11 cellular contexts compared by ENCODE assay signal in genomic region chr22:20964090-20964798, GRCh38. TPM values are rescaled to one million over a fixed set of nuclear protein-coding genes. Genes with fewer than 3 reads are reported as not detected.
DNase-seq lines count a peak whose midpoint lies in the region; ATAC-seq and TF ChIP-seq lines count a peak whose summit lies in the region.
"Had no signal": no experiment of that assay in that cellular context is flagged by ENCODE, and none has a peak within 500 bp of the region (broad histone marks: within the 10 kb centered on the region; RNA-seq: fewer than 3 reads in every experiment).

No MANE protein-coding gene starts in this region.

- no peak for TF ChIP-seq POLR2A in stomach (IDR thresholded peaks at IDR 0.05)

- in situ Hi-C loops in astrocyte of the cerebellum (cut with HindIII; ENCODE audit: low sequenced_read_pairs) = no loop called here

- H3K4me3 ChIP-seq in astrocyte of the cerebellum (ENCODE audit: low read depth, low read length) (peak overlapping the region; percentile 33), left lung (peak overlapping the region; percentile 5 to 21), stomach (peak overlapping the region; percentile 42 to 51 (median 49))

- TF ChIP-seq CTCF in astrocyte of the cerebellum (IDR thresholded peaks at IDR 0.05; ENCODE audit: low read depth, low read length, missing control alignments) = no peak
- no peak for TF ChIP-seq CTCF in left lung (IDR thresholded peaks at IDR 0.05)
- TF ChIP-seq CTCF in stomach (IDR thresholded peaks at IDR 0.05) = no peak

- H3K36me3 ChIP-seq in left lung (no peaks in the 10 kb centered on the region), stomach (no peaks in the 10 kb centered on the region)

- intact Hi-C loops in left lung (cut with DNase I) = no loop called here
- intact Hi-C loops in stomach (cut with DNase I; ENCODE audit: low total_unique reads) = loop anchor here (10.0 kb wide), 1 partner anchor 61 kb away; no protein-coding TSS in a partner anchor

- H3K9me3 ChIP-seq in left lung (no peaks in the 10 kb centered on the region), stomach (no peaks in the 10 kb centered on the region)

- H3K4me1 ChIP-seq in left lung = peaks cover 0 to 37% of the 10 kb centered on the region in 2 donors
- peaks cover 9 to 35% (median 14%) of the 10 kb centered on the region in 4 donors for H3K4me1 ChIP-seq in stomach

- peaks cover 16% of the 10 kb centered on the region for H3K4me1 Mint-ChIP-seq in activated T-cell treated with anti-CD3 and anti-CD28 coated beads, Interleukin-2, amount 50 U/mL, for 24 hours (ENCODE audit: low read depth)

- no peak for DNase-seq in activated T-cell treated with anti-CD3 and anti-CD28 coated beads, Interleukin-2, amount 50 U/mL, for 24 hours
- no peak for DNase-seq in activated T-cell treated with anti-CD3 and anti-CD28 coated beads, Interleukin-2, amount 50 U/mL, for 48 hours
- DNase-seq in astrocyte of the cerebellum (ENCODE audit: low read depth) = no peak
- DNase-seq in left lung = peak in 1 of 2 donors; percentile 41
- DNase-seq in stomach = no peak
- DNase-seq in occipital lobe (lab: John Stamatoyannopoulos, UW) = no peak
- DNase-seq in amniotic stem cell (lab: John Stamatoyannopoulos, UW) = no peak
- DNase-seq: Kasumi-1, OCI-M1 had no signal

- H3K27ac ChIP-seq in left lung (no peak overlapping the region), stomach (no peak overlapping the region)
- H3K27ac ChIP-seq: C4-2B had no signal

- H3K4me3 Mint-ChIP-seq in activated T-cell treated with anti-CD3 and anti-CD28 coated beads, Interleukin-2, amount 50 U/mL, for 24 hours = peak overlapping the region; percentile 67

- 47 to 62% (median 61%) methylated on average over 4 to 6 of the region's 6 CpGs for WGBS in stomach, 5 donors

- no peak overlapping the region for H3K27ac Mint-ChIP-seq in activated T-cell treated with anti-CD3 and anti-CD28 coated beads, Interleukin-2, amount 50 U/mL, for 24 hours

- ATAC-seq in left lung (no peak), HG02885 (IDR thresholded peaks at IDR 0.05; ENCODE audit: poor library complexity, unreplicated experiment) (no peak)

- no peaks in the 10 kb centered on the region for H3K36me3 Mint-ChIP-seq in activated T-cell treated with anti-CD3 and anti-CD28 coated beads, Interleukin-2, amount 50 U/mL, for 24 hours (ENCODE audit: low read depth)

- TF ChIP-seq EP300 in stomach (IDR thresholded peaks at IDR 0.05) = no peak

- no peaks in the 10 kb centered on the region for H3K9me3 Mint-ChIP-seq in activated T-cell treated with anti-CD3 and anti-CD28 coated beads, Interleukin-2, amount 50 U/mL, for 24 hours

- H3K27me3 ChIP-seq in left lung (peaks cover 5 to 39% of the 10 kb centered on the region in 2 donors), stomach (peaks cover 0 to 33% (median 13%) of the 10 kb centered on the region in 3 donors)

- H3K27me3 Mint-ChIP-seq in activated T-cell treated with anti-CD3 and anti-CD28 coated beads, Interleukin-2, amount 50 U/mL, for 24 hours = peaks cover 30% of the 10 kb centered on the region

RNA-seq across cellular contexts. Expression of gene AIFM3, which starts 2.8 kb away (rescaled TPM):
- total RNA-seq in left lung (1 to 10 TPM; 6.0 to 6.5 TPM), stomach (100 to 1,000 TPM in 1 of 5 donors, under 1 TPM in 1, not detected in 3; 0.55 to 157 TPM), occipital lobe (4.2 TPM)
- polyA plus RNA-seq in stomach = 1 to 10 TPM in 2 of 3 donors, under 1 TPM in 1; 0.75 to 4.1 (median 2.1) TPM

RNA-seq across cellular contexts. Expression of gene LZTR1, which starts 17.9 kb away (rescaled TPM):
- 10 to 100 TPM; 60.0 to 71.9 TPM for total RNA-seq in left lung
- total RNA-seq in stomach = 100 to 1,000 TPM in 1 of 5 donors, 10 to 100 TPM in 4; 21.6 to 148 (median 43.5) TPM
- polyA plus RNA-seq in stomach = 10 to 100 TPM; 13.7 to 33.7 (median 17.7) TPM
- total RNA-seq in occipital lobe = 49.3 TPM

RNA-seq across cellular contexts. Expression of gene THAP7, which starts 37.7 kb away (rescaled TPM):
- 10 to 100 TPM; 17.8 to 23.8 TPM for total RNA-seq in left lung
- 10 to 100 TPM in 4 of 5 donors, 1 to 10 TPM in 1; 5.8 to 57.2 (median 17.4) TPM for total RNA-seq in stomach
- 10 to 100 TPM; 39.6 to 45.1 (median 44.7) TPM for polyA plus RNA-seq in stomach
- 21.8 TPM for total RNA-seq in occipital lobe

RNA-seq across cellular contexts. Expression of gene CRKL, which starts 47.0 kb away (rescaled TPM):
- total RNA-seq in left lung = 10 to 100 TPM; 56.7 to 59.4 TPM
- 10 to 100 TPM; 17.0 to 60.3 (median 26.3) TPM for total RNA-seq in stomach
- polyA plus RNA-seq in stomach = 10 to 100 TPM; 11.6 to 12.5 (median 11.7) TPM
- total RNA-seq in occipital lobe = 58.3 TPM

RNA-seq across cellular contexts. Expression of gene P2RX6, which starts 50.7 kb away (rescaled TPM):
- total RNA-seq in left lung = 1 to 10 TPM in 1 of 2 donors, under 1 TPM in 1; 0.20 to 1.7 TPM
- under 1 TPM in 1 of 5 donors, not detected in 4; 0.55 TPM for total RNA-seq in stomach
- polyA plus RNA-seq in stomach = under 1 TPM in 2 of 3 donors, not detected in 1; 0.10 to 0.31 TPM
- not detected for total RNA-seq in occipital lobe
